ENCODE assay signal across 25 cellular contexts in the genomic region with DNA sequence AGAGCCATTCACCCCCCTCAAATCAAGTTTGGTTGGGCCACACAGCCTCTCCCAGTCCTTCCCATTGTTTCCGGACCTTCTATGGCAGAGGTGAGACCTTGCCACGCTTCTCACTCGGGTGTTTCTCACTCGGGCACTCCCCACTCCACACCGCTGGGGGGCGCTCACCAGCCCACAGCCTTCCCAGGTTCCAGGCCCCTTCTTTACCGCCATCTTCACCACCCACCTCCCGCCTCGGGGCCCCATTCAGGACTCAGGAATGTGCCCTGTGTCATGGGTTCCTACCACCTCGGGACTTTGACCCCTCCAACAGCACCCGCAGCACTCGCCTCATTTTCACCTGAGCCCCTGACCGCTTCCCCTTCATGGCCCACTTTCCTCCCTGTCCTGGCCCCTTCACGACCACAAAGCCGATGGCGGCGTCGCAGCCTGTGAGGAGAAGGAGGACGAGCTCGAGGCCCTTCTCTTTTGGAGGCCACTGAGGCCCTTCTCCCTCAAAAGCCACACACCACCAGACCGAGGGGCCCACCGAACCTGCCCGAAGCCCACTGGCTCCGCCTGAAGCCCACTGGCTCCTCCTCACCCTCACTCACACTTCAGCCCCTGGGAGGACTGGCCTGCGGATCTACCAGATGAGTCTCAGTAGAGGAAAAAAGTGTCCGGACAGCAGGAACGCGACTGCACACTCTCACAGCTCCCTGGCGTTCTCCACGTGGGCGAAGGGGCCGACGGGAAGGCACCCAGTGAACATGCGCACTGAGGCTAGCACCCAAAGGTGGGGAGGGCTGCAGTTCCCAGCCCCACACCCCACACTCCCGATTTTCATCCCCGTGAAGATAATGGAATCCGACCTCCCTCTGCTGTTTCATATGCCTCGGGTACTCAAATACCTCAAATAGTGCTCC. TPM values are rescaled to one million over a fixed set of nuclear protein-coding genes. Genes with fewer than 3 reads are reported as not detected.
"Had no signal": no experiment of that assay in that cellular context is flagged by ENCODE, and none has a peak within 500 bp of the region (broad histone marks: within the 10 kb centered on the region; RNA-seq: fewer than 3 reads in every experiment).

A gene with protein sequence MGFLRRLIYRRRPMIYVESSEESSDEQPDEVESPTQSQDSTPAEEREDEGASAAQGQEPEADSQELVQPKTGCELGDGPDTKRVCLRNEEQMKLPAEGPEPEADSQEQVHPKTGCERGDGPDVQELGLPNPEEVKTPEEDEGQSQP (minus strand): TSS at position 709 of the 905 bp plus-strand sequence. CDS start 1,214 bp downstream, outside the sequence.

- H3K27me3 Mint-ChIP-seq: activated B cell treated with CpG ODN at 0.5 μM for 24 hours; activated CD4-positive, alpha-beta T cell treated with anti-CD3 and anti-CD28 coated beads, Interleukin-2, amount 10 ng/mL, durations not matched to agents 24 days and 14 days; activated naive CD8-positive, alpha-beta T cell treated with anti-CD3 and anti-CD28 coated beads for 36 hours; T-helper 17 cell had no signal

- H3K4me3 ChIP-seq: cardiac muscle cell, SJSA1 had no signal

- ATAC-seq: activated CD8-positive, alpha-beta memory T cell treated with anti-CD3 and anti-CD28 coated beads, Interleukin-2, amount 10 ng/mL, durations not matched to agents 7 days and 5 days; activated T-cell treated with anti-CD3 and anti-CD28 coated beads, Interleukin-2, amount 50 U/mL, for 4 hours; T-helper 17 cell had no signal

- H3K4me1 Mint-ChIP-seq: activated B cell treated with CpG ODN at 0.5 μM for 24 hours; activated CD4-positive, alpha-beta T cell treated with anti-CD3 and anti-CD28 coated beads, Interleukin-2, amount 10 ng/mL, durations not matched to agents 24 days and 14 days; activated CD8-positive, alpha-beta memory T cell treated with anti-CD3 and anti-CD28 coated beads, Interleukin-2, amount 10 ng/mL, durations not matched to agents 7 days and 5 days; activated naive CD4-positive, alpha-beta T cell treated with anti-CD3 and anti-CD28 coated beads, Interleukin-2, amount 10 ng/mL, durations not matched to agents 7 days and 5 days; activated naive CD8-positive, alpha-beta T cell treated with anti-CD3 and anti-CD28 coated beads for 36 hours; T-helper 17 cell had no signal

- H3K27ac Mint-ChIP-seq: activated B cell treated with CpG ODN at 0.5 μM for 24 hours; activated CD4-positive, alpha-beta T cell treated with anti-CD3 and anti-CD28 coated beads, Interleukin-2, amount 10 ng/mL, durations not matched to agents 24 days and 14 days; activated CD8-positive, alpha-beta memory T cell treated with anti-CD3 and anti-CD28 coated beads, Interleukin-2, amount 10 ng/mL, durations not matched to agents 7 days and 5 days; activated naive CD4-positive, alpha-beta T cell treated with anti-CD3 and anti-CD28 coated beads, Interleukin-2, amount 10 ng/mL, durations not matched to agents 7 days and 5 days; activated naive CD8-positive, alpha-beta T cell treated with anti-CD3 and anti-CD28 coated beads for 36 hours; T-helper 17 cell had no signal

- H3K27me3 ChIP-seq: brain microvascular endothelial cell, cardiac muscle cell, SJSA1 had no signal

- H3K4me3 Mint-ChIP-seq: activated B cell treated with CpG ODN at 0.5 μM for 24 hours; activated CD4-positive, alpha-beta T cell treated with anti-CD3 and anti-CD28 coated beads, Interleukin-2, amount 10 ng/mL, durations not matched to agents 24 days and 14 days; activated CD8-positive, alpha-beta memory T cell treated with anti-CD3 and anti-CD28 coated beads, Interleukin-2, amount 10 ng/mL, durations not matched to agents 7 days and 5 days; activated naive CD4-positive, alpha-beta T cell treated with anti-CD3 and anti-CD28 coated beads, Interleukin-2, amount 10 ng/mL, durations not matched to agents 7 days and 5 days; activated naive CD8-positive, alpha-beta T cell treated with anti-CD3 and anti-CD28 coated beads for 36 hours; activated T-cell treated with anti-CD3 and anti-CD28 coated beads, Interleukin-2, amount 50 U/mL, for 4 hours; T-helper 17 cell had no signal

- DNase-seq: activated B cell treated with CpG ODN at 0.5 μM for 24 hours; activated CD4-positive, alpha-beta T cell treated with anti-CD3 and anti-CD28 coated beads for 1 hour; activated CD4-positive, alpha-beta T cell treated with anti-CD3 and anti-CD28 coated beads, Interleukin-2, amount 10 ng/mL, durations not matched to agents 24 days and 14 days; activated CD4-positive, alpha-beta T cell treated with anti-CD3 and anti-CD28 coated beads, Interleukin-2, amount 50 U/mL, for 48 hours; activated CD8-positive, alpha-beta memory T cell treated with anti-CD3 and anti-CD28 coated beads, Interleukin-2, amount 10 ng/mL, durations not matched to agents 7 days and 5 days; activated gamma-delta T cell; activated naive CD4-positive, alpha-beta T cell treated with anti-CD3 and anti-CD28 coated beads, Interleukin-2, amount 10 ng/mL, durations not matched to agents 7 days and 5 days; activated naive CD8-positive, alpha-beta T cell treated with anti-CD3 and anti-CD28 coated beads for 36 hours; activated T-cell treated with anti-CD3 and anti-CD28 coated beads, Interleukin-2, amount 50 U/mL, for 4 hours; brain microvascular endothelial cell; MM.1S; NCI-H1105; NCI-H1436; NCI-H1694 treated with DMSO at 0.1 percent for 48 hours; NCI-H2029 treated with DMSO at 0.1 percent for 48 hours; NCI-H345; NCI-H510A; NCI-H69; NK-92 treated with Interleukin-12 subunit alpha and Interleukin-12 subunit beta, amount 100 ng/mL, for 24 hours; SHP77; T-helper 17 cell; T-helper 9 cell had no signal

- H3K4me1 ChIP-seq: SJSA1 had no signal

- H3K36me3 ChIP-seq: brain microvascular endothelial cell, cardiac muscle cell, SJSA1 had no signal

- H3K9me3 Mint-ChIP-seq: activated B cell treated with CpG ODN at 0.5 μM for 24 hours; activated CD4-positive, alpha-beta T cell treated with anti-CD3 and anti-CD28 coated beads, Interleukin-2, amount 10 ng/mL, durations not matched to agents 24 days and 14 days; activated naive CD4-positive, alpha-beta T cell treated with anti-CD3 and anti-CD28 coated beads, Interleukin-2, amount 10 ng/mL, durations not matched to agents 7 days and 5 days; activated naive CD8-positive, alpha-beta T cell treated with anti-CD3 and anti-CD28 coated beads for 36 hours; activated T-cell treated with anti-CD3 and anti-CD28 coated beads, Interleukin-2, amount 50 U/mL, for 4 hours had no signal

- H3K9me3 ChIP-seq: SJSA1 had no signal

- H3K27ac ChIP-seq: brain microvascular endothelial cell, cardiac muscle cell, SJSA1 had no signal

- H3K36me3 Mint-ChIP-seq: activated CD8-positive, alpha-beta memory T cell treated with anti-CD3 and anti-CD28 coated beads, Interleukin-2, amount 10 ng/mL, durations not matched to agents 7 days and 5 days; activated naive CD4-positive, alpha-beta T cell treated with anti-CD3 and anti-CD28 coated beads, Interleukin-2, amount 10 ng/mL, durations not matched to agents 7 days and 5 days; activated naive CD8-positive, alpha-beta T cell treated with anti-CD3 and anti-CD28 coated beads for 36 hours had no signal

RNA-seq across cellular contexts. Expression of the gene that starts here (rescaled TPM):
- total RNA-seq: activated B cell treated with CpG ODN at 0.5 μM for 24 hours; activated CD4-positive, alpha-beta T cell treated with anti-CD3 and anti-CD28 coated beads, Interleukin-2, amount 10 ng/mL, durations not matched to agents 24 days and 14 days; activated CD8-positive, alpha-beta memory T cell treated with anti-CD3 and anti-CD28 coated beads, Interleukin-2, amount 10 ng/mL, durations not matched to agents 7 days and 5 days; activated naive CD8-positive, alpha-beta T cell treated with anti-CD3 and anti-CD28 coated beads for 36 hours; activated T-cell treated with anti-CD3 and anti-CD28 coated beads, Interleukin-2, amount 50 U/mL, for 4 hours; cardiac muscle cell; SJSA1; T-helper 17 cell had no signal
- polyA plus RNA-seq: adipose tissue, cardiac muscle cell had no signal
